ENCODE assay signal across 8 cellular contexts in the genomic region with DNA sequence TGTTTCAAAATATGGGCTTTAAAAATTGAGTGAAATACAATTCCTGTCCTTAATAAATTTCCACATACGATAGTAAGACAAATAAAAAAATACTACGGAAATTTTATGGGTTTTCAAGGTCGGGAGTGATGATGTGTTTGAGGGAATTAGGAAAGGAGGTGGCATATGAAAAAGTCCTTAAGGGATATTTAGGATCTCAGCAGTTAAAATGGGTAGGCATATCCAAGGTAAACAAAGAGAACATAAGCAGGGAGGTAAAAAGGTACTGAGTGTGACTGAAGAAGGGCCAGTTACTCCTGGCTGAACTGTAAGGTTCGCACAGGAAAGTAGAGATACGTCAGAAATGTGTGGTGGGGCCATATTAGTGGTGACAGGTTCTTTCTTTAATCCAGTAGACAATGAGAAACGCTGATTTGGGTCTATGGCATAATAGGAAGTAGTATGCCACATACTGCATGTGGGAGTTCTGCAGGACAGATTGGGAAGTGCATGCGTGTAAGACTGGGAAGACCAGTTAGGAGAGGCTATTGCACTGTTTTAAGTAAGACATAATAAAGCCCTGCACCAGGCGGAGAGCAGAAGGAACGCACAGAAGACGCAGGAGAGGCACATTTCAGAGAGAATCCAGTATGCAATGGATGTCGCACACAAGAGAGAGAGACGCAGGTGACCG. TPM values are rescaled to one million over a fixed set of nuclear protein-coding genes. Genes with fewer than 3 reads are reported as not detected.
DNase-seq lines count a peak whose midpoint lies in the region; ATAC-seq and TF ChIP-seq lines count a peak whose summit lies in the region.

No MANE protein-coding gene starts in this region.

- H3K4me1 Mint-ChIP-seq in activated T-helper 2 cell treated with anti-CD3 and anti-CD28 coated beads, Interferon-gamma antibody, Interleukin-2, Interleukin-4, amounts not matched to agents 10 μg/mL and 5 μg/mL and 100 μg/mL, durations not matched to agents 14 hours and 24 hours and 36 hours (ENCODE audit: low read depth) = peaks cover 27% of the 10 kb centered on the region

- 9 to 12% (median 11%) methylated on average over 13 of the region's 13 CpGs for WGBS in psoas muscle, 3 donors

- H3K27me3 ChIP-seq in DOHH2 (ENCODE audit: control insufficient read depth, low read length) (no peaks in the 10 kb centered on the region), right atrium auricular region (no peaks in the 10 kb centered on the region), psoas muscle (ENCODE audit: insufficient read depth in 3 of 3, low read length in 2 of 3) (no peaks in the 10 kb centered on the region)

- no peaks in the 10 kb centered on the region for H3K27me3 Mint-ChIP-seq in activated T-helper 2 cell treated with anti-CD3 and anti-CD28 coated beads, Interferon-gamma antibody, Interleukin-2, Interleukin-4, amounts not matched to agents 10 μg/mL and 5 μg/mL and 100 μg/mL, durations not matched to agents 14 hours and 24 hours and 36 hours (ENCODE audit: low read depth)

- ATAC-seq in psoas muscle = peak in 3 of 4 donors; percentile 44 to 64 (median 50)

- H3K4me3 Mint-ChIP-seq in activated T-helper 2 cell treated with anti-CD3 and anti-CD28 coated beads, Interferon-gamma antibody, Interleukin-2, Interleukin-4, amounts not matched to agents 10 μg/mL and 5 μg/mL and 100 μg/mL, durations not matched to agents 14 hours and 24 hours and 36 hours (ENCODE audit: low read depth) = no peak overlapping the region

- H4K20me1 ChIP-seq in DOHH2 (ENCODE audit: control insufficient read depth, insufficient read depth, low read depth, low read length) = peaks cover 24% of the 10 kb centered on the region

- intact Hi-C loops in psoas muscle (cut with DNase I) = loop anchor here (2.0 to 10.0 kb wide), 3 partner anchors 99 to 284 kb away; a partner anchor contains a TSS
- intact Hi-C loops in activated T-helper 2 cell treated with anti-CD3 and anti-CD28 coated beads, Interferon-gamma antibody, Interleukin-2, Interleukin-4, amounts not matched to agents 10 μg/mL and 5 μg/mL and 100 μg/mL, durations not matched to agents 14 hours and 24 hours and 36 hours (cut with micrococcal nuclease) = loop anchor here (1.0 to 5.0 kb wide), 10 partner anchors 11 to 1066 kb away; a partner anchor contains a TSS

- H3K27ac ChIP-seq in DOHH2 (ENCODE audit: low read depth, low read length) (peak overlapping the region; percentile 85), right atrium auricular region (peak overlapping the region; percentile 88 to 96), psoas muscle (peak overlapping the region; percentile 82)

- H3K9me3 Mint-ChIP-seq in activated T-helper 2 cell treated with anti-CD3 and anti-CD28 coated beads, Interferon-gamma antibody, Interleukin-2, Interleukin-4, amounts not matched to agents 10 μg/mL and 5 μg/mL and 100 μg/mL, durations not matched to agents 14 hours and 24 hours and 36 hours = no peaks in the 10 kb centered on the region

- POLR2A ChIA-PET in HEK293T (lab: Yijun Ruan, JAX) = interaction anchor here (0.8 to 1.7 kb wide), 5 partner anchors 9 to 99 kb away, joined by 3 to 16 read pairs (median 7); a partner anchor contains a TSS

- CTCF ChIA-PET in HEK293T (lab: Yijun Ruan, JAX) = no interaction called here

- H3F3A ChIP-seq in DOHH2 (ENCODE audit: control insufficient read depth, insufficient read depth) = no peaks in the 10 kb centered on the region

- no peak overlapping the region for H3K27ac Mint-ChIP-seq in activated T-helper 2 cell treated with anti-CD3 and anti-CD28 coated beads, Interferon-gamma antibody, Interleukin-2, Interleukin-4, amounts not matched to agents 10 μg/mL and 5 μg/mL and 100 μg/mL, durations not matched to agents 14 hours and 24 hours and 36 hours

- H3K9me2 ChIP-seq in DOHH2 (replicated peaks; ENCODE audit: control insufficient read depth, low read length) = no peaks in the 10 kb centered on the region

- H3K4me2 ChIP-seq in DOHH2 (ENCODE audit: low read length) = peak overlapping the region; percentile 82

- H3K4me1 ChIP-seq in DOHH2 (ENCODE audit: control insufficient read depth, low read length) = peaks cover 38% of the 10 kb centered on the region
- H3K4me1 ChIP-seq in right atrium auricular region = peaks cover 0 to 16% of the 10 kb centered on the region in 2 donors
- H3K4me1 ChIP-seq in psoas muscle = peaks cover 10% of the 10 kb centered on the region

- no peak for TF ChIP-seq CTCF in DOHH2 (IDR thresholded peaks at IDR 0.05; ENCODE audit: low read depth, low read length, poor library complexity, severe bottlenecking)
- peak in 1 of 2 donors; percentile 8 for TF ChIP-seq CTCF in right atrium auricular region (IDR thresholded peaks at IDR 0.05)
- TF ChIP-seq CTCF in psoas muscle (IDR thresholded peaks at IDR 0.05) = peak; percentile 25

- DNase-seq in HEK293T (ENCODE audit: extremely low spot score) = peak; percentile 58
- peak; percentile 73 for DNase-seq in NCI-H2227 treated with DMSO at 0.1 percent for 48 hours (lab: John Stamatoyannopoulos, UW)
- peak; percentile 43 for DNase-seq in amniotic stem cell (lab: John Stamatoyannopoulos, UW)
- no peak for DNase-seq in right atrium auricular region (ENCODE audit: low spot score)
- no peak for DNase-seq in psoas muscle
- DNase-seq in activated T-helper 2 cell treated with anti-CD3 and anti-CD28 coated beads, Interferon-gamma antibody, Interleukin-2, Interleukin-4, amounts not matched to agents 10 μg/mL and 5 μg/mL and 100 μg/mL, durations not matched to agents 14 hours and 24 hours and 36 hours (ENCODE audit: low spot score) = no peak
- no peak for DNase-seq in activated CD4-positive, alpha-beta T cell treated with anti-CD3 and anti-CD28 coated beads for 1 hour

- H3K36me3 ChIP-seq in DOHH2 (ENCODE audit: control insufficient read depth, low read length) (peaks cover 37% of the 10 kb centered on the region), right atrium auricular region (no peaks in the 10 kb centered on the region), psoas muscle (ENCODE audit: insufficient read depth in 1 of 2, low read depth in 1 of 2) (no peaks in the 10 kb centered on the region)

- H3K36me3 Mint-ChIP-seq in activated T-helper 2 cell treated with anti-CD3 and anti-CD28 coated beads, Interferon-gamma antibody, Interleukin-2, Interleukin-4, amounts not matched to agents 10 μg/mL and 5 μg/mL and 100 μg/mL, durations not matched to agents 14 hours and 24 hours and 36 hours (ENCODE audit: low read depth) = peaks cover 29% of the 10 kb centered on the region

- peaks cover 44% of the 10 kb centered on the region for H3K79me2 ChIP-seq in DOHH2 (ENCODE audit: control insufficient read depth, low read length)

- peak overlapping the region; percentile 75 for H3K4me3 ChIP-seq in DOHH2 (ENCODE audit: low read length)
- peak overlapping the region; percentile 42 to 97 for H3K4me3 ChIP-seq in right atrium auricular region
- H3K4me3 ChIP-seq in psoas muscle = peak overlapping the region; percentile 91

- H3K9me3 ChIP-seq in DOHH2 (ENCODE audit: control insufficient read depth, insufficient read depth, low read length) = no peaks in the 10 kb centered on the region
- H3K9me3 ChIP-seq in right atrium auricular region = no peaks in the 10 kb centered on the region
- H3K9me3 ChIP-seq in psoas muscle = no peaks in the 10 kb centered on the region

TF ChIP-seq in HEK293T, 16 proteins besides CTCF, POLR2A, EP300 and RAD21:
- TF ChIP-seq NFRKB (IDR thresholded peaks at IDR 0.05) (no peak), FOXA1 (IDR thresholded peaks at IDR 0.05) (no peak), HDGF (IDR thresholded peaks at IDR 0.05; ENCODE audit: borderline replicate concordance) (no peak), ELF4 (IDR thresholded peaks at IDR 0.05) (no peak; the same call in 1 of the 2 replicates), FOXK2 (IDR thresholded peaks at IDR 0.05) (no peak), LEF1 (IDR thresholded peaks at IDR 0.05; ENCODE audit: borderline replicate concordance) (no peak), CTBP1 (IDR thresholded peaks at IDR 0.05; ENCODE audit: borderline replicate concordance) (no peak), SUZ12 (IDR thresholded peaks at IDR 0.05) (no peak), ARNT (IDR thresholded peaks at IDR 0.05) (no peak), ZNF384 (IDR thresholded peaks at IDR 0.05) (no peak), SP1 (IDR thresholded peaks at IDR 0.05) (no peak), BHLHE40 (IDR thresholded peaks at IDR 0.05; ENCODE audit: borderline replicate concordance) (no peak), FOXM1 (IDR thresholded peaks at IDR 0.05; ENCODE audit: borderline replicate concordance) (no peak), TARDBP (IDR thresholded peaks at IDR 0.05) (no peak)
- TF ChIP-seq, protein P1, sequence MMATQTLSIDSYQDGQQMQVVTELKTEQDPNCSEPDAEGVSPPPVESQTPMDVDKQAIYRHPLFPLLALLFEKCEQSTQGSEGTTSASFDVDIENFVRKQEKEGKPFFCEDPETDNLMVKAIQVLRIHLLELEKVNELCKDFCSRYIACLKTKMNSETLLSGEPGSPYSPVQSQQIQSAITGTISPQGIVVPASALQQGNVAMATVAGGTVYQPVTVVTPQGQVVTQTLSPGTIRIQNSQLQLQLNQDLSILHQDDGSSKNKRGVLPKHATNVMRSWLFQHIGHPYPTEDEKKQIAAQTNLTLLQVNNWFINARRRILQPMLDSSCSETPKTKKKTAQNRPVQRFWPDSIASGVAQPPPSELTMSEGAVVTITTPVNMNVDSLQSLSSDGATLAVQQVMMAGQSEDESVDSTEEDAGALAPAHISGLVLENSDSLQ (IDR thresholded peaks at IDR 0.05) = no peak

RNA-seq across cellular contexts. Expression of a gene that starts 0.9 kb away (rescaled TPM):
- 1 to 10 TPM; 5.9 to 7.4 TPM for total RNA-seq in right atrium auricular region
- 10 to 100 TPM in 1 of 4 donors, 1 to 10 TPM in 3; 4.7 to 11.7 (median 7.1) TPM for total RNA-seq in psoas muscle
- 1 to 10 TPM; 2.9 to 8.1 (median 4.8) TPM for polyA plus RNA-seq in psoas muscle
- total RNA-seq in activated T-helper 2 cell treated with anti-CD3 and anti-CD28 coated beads, Interferon-gamma antibody, Interleukin-2, Interleukin-4, amounts not matched to agents 10 μg/mL and 5 μg/mL and 100 μg/mL, durations not matched to agents 14 hours and 24 hours and 36 hours = 122 and 123 TPM in 2 replicates

Comparison
In these comparisons a context has a peak if more than half of its experiments do, and no peak if none do; other contexts are left out.
1. DNase-seq: peak in HEK293T (single experiment), NCI-H2227 treated with DMSO at 0.1 percent for 48 hours (single experiment) and amniotic stem cell (single experiment); none in right atrium auricular region (single experiment), psoas muscle (0 of 2), activated T-helper 2 cell treated with anti-CD3 and anti-CD28 coated beads, Interferon-gamma antibody, Interleukin-2, Interleukin-4, amounts not matched to agents 10 μg/mL and 5 μg/mL and 100 μg/mL, durations not matched to agents 14 hours and 24 hours and 36 hours (single experiment) and activated CD4-positive, alpha-beta T cell treated with anti-CD3 and anti-CD28 coated beads for 1 hour (single experiment).
2. Peak in every context shown above with its lines, with median percentiles within 50 percentile points of each other: H3K27ac ChIP-seq and H3K4me3 ChIP-seq.